Comparison of ENCODE assay signal across 15 cellular contexts in genomic region chr5:346229-346935, GRCh38. TPM values are rescaled to one million over a fixed set of nuclear protein-coding genes. Genes with fewer than 3 reads are reported as not detected.
DNase-seq lines count a peak whose midpoint lies in the region; ATAC-seq, FAIRE-seq and TF ChIP-seq lines count a peak whose summit lies in the region.
"Had no signal": no experiment of that assay in that cellular context is flagged by ENCODE, and none has a peak within 500 bp of the region (broad histone marks: within the 10 kb centered on the region; RNA-seq: fewer than 3 reads in every experiment).

No MANE protein-coding gene starts in this region.

- H3K9me2 ChIP-seq in hepatocyte (replicated peaks; ENCODE audit: insufficient read depth): no peaks in the 10 kb centered on the region

- peaks cover 3% of the 10 kb centered on the region for H3K36me3 Mint-ChIP-seq in T-helper 17 cell (ENCODE audit: low read depth)

- no peak overlapping the region for H2AFZ ChIP-seq in hepatocyte

- H3K4me3 ChIP-seq in BLaER1: peak overlapping the region; percentile 55
- no peak overlapping the region for H3K4me3 ChIP-seq in hepatocyte
- H3K4me3 ChIP-seq: body of pancreas, SJCRH30, upper lobe of left lung had no signal

- peak; percentile 26 for DNase-seq in D341Med (ENCODE audit: low spot score)
- no peak for DNase-seq in T-helper 17 cell
- no peak for DNase-seq in hepatocyte (ENCODE audit: low spot score)
- no peak for DNase-seq in RCC 7860 (ENCODE audit: low spot score)
- no peak for DNase-seq in SW 1271 (lab: John Stamatoyannopoulos, UW)
- no peak for DNase-seq in NCI-H82 treated with DMSO at 0.1 percent for 48 hours (lab: John Stamatoyannopoulos, UW; ENCODE audit: unreplicated experiment)
- DNase-seq: body of pancreas; NCI-H1048; NK-92 treated with Interleukin-12 subunit alpha and Interleukin-12 subunit beta, amount 100 ng/mL, for 24 hours; SJCRH30; stimulated activated CD4-positive, alpha-beta T cell treated with anti-CD3 and anti-CD28 coated beads, Interleukin-4, amount 100 ng/mL, for 1 hour had no signal

- H3K27me3 Mint-ChIP-seq in T-helper 17 cell: peaks cover 46% of the 10 kb centered on the region

- no peaks in the 10 kb centered on the region for H3K79me2 ChIP-seq in hepatocyte

- 68% methylated on average over 24 of the region's 24 CpGs for WGBS in hepatocyte (ENCODE audit: low lambda C conversion rate, missing lambda C conversion rate)

- FAIRE-seq in RCC 7860 (lab: Jason Lieb, UNC): no peak
- FAIRE-seq: HepG2 had no signal

- H3K27ac ChIP-seq in BLaER1: peak overlapping the region; percentile 39; the same call in 1 of the 2 replicates
- peak overlapping the region; percentile 57 for H3K27ac ChIP-seq in hepatocyte
- H3K27ac ChIP-seq: body of pancreas, SJCRH30, upper lobe of left lung had no signal

- no peaks in the 10 kb centered on the region for H3K27me3 ChIP-seq in BLaER1
- H3K27me3 ChIP-seq in hepatocyte: no peaks in the 10 kb centered on the region
- H3K27me3 ChIP-seq: body of pancreas, SJCRH30, upper lobe of left lung had no signal

- ATAC-seq in T-helper 17 cell: no peak
- no peak for ATAC-seq in GM21381 (IDR thresholded peaks at IDR 0.05; ENCODE audit: unreplicated experiment)
- ATAC-seq: body of pancreas, HepG2 had no signal

- H3K9me3 ChIP-seq in BLaER1: peaks cover 16% of the 10 kb centered on the region
- H3K9me3 ChIP-seq in T-helper 17 cell (ENCODE audit: control insufficient read depth, low read length, poor library complexity, severe bottlenecking): no peaks in the 10 kb centered on the region
- H3K9me3 ChIP-seq in hepatocyte (ENCODE audit: low read depth): no peaks in the 10 kb centered on the region
- H3K9me3 ChIP-seq: body of pancreas, SJCRH30, upper lobe of left lung had no signal

- no peak for TF ChIP-seq CTCF in hepatocyte (IDR thresholded peaks at IDR 0.05; ENCODE audit: poor library complexity)

- peak overlapping the region; percentile 45; the same call in 1 of the 2 replicates for H3K9ac ChIP-seq in BLaER1

- peak overlapping the region; percentile 31 for H3K4me3 Mint-ChIP-seq in T-helper 17 cell

- H3K4me2 ChIP-seq in BLaER1 (peak overlapping the region; percentile 97), hepatocyte (no peak overlapping the region)

- H3K27ac Mint-ChIP-seq in T-helper 17 cell: no peak overlapping the region

- H3K4me1 ChIP-seq in BLaER1 (peaks cover 57% of the 10 kb centered on the region), hepatocyte (ENCODE audit: insufficient read depth) (peaks cover 9% of the 10 kb centered on the region)
- H3K4me1 ChIP-seq: SJCRH30 had no signal

- no peaks in the 10 kb centered on the region for H3K36me3 ChIP-seq in BLaER1
- H3K36me3 ChIP-seq in hepatocyte (replicated peaks; ENCODE audit: insufficient read depth, low read depth): no peaks in the 10 kb centered on the region
- H3K36me3 ChIP-seq: SJCRH30, upper lobe of left lung had no signal

- H4K20me1 ChIP-seq in BLaER1 (no peaks in the 10 kb centered on the region), hepatocyte (ENCODE audit: insufficient read depth, poor library complexity, severe bottlenecking) (no peaks in the 10 kb centered on the region)

- H3K4me1 Mint-ChIP-seq in T-helper 17 cell: peaks cover 9% of the 10 kb centered on the region

RNA-seq across cellular contexts. Expression of gene AHRR, which starts 24.9 kb away (rescaled TPM):
- total RNA-seq in T-helper 17 cell (1 to 10 TPM in 1 of 2 donors, under 1 TPM in 1; 0.80 to 4.4 TPM), hepatocyte (1.8 and 2.6 TPM in 2 replicates)
- 1.8 and 2.4 TPM in 2 replicates for polyA plus RNA-seq in hepatocyte
